ENCODE assay signal across 11 cellular contexts in genomic region chr12:114479831-114480230, GRCh38.
A peak's percentile ranks its signal among the peaks of the same experiment; 100 is the strongest.
DNase-seq lines count a peak whose midpoint lies in the region; TF ChIP-seq lines count a peak whose summit lies in the region.
"Had no signal": no experiment of that assay in that cellular context is flagged by ENCODE, and none has a peak within 500 bp of the region (broad histone marks: within the 10 kb centered on the region; RNA-seq: fewer than 3 reads in every experiment).

No MANE protein-coding gene starts in this region.

- no peak overlapping the region for H3K27ac Mint-ChIP-seq in endothelial cell (ENCODE audit: unreplicated experiment)
- H3K27ac Mint-ChIP-seq in mesothelial cell of epicardium = no peak overlapping the region
- H3K27ac Mint-ChIP-seq: activated CD8-positive, alpha-beta T cell treated with anti-CD3 and anti-CD28 coated beads, Interleukin-2, amount 10 ng/mL, durations not matched to agents 7 days and 5 days had no signal

- H3K9me3 Mint-ChIP-seq in endothelial cell (ENCODE audit: unreplicated experiment) = no peaks in the 10 kb centered on the region
- peaks cover 4% of the 10 kb centered on the region for H3K9me3 Mint-ChIP-seq in mesothelial cell of epicardium

- no peaks in the 10 kb centered on the region for H3K4me1 ChIP-seq in HEK293 (ENCODE audit: control insufficient read depth, insufficient read depth, low read length)

- peaks cover 22% of the 10 kb centered on the region for H3K4me1 Mint-ChIP-seq in endothelial cell (ENCODE audit: unreplicated experiment)
- peaks cover 11% of the 10 kb centered on the region for H3K4me1 Mint-ChIP-seq in mesothelial cell of epicardium

- H3K27me3 Mint-ChIP-seq in endothelial cell (ENCODE audit: unreplicated experiment) (peaks cover 23% of the 10 kb centered on the region), mesothelial cell of epicardium (ENCODE audit: low read depth) (peaks cover 93% of the 10 kb centered on the region)

- CTCF ChIA-PET in HEK293 (lab: Yijun Ruan, JAX) (interaction anchor here (0.6 to 1.5 kb wide), 4 partner anchors 29 to 502 kb away, joined by 3 to 4 read pairs (median 3); no protein-coding TSS in a partner anchor), GM10248 (lab: Yijun Ruan, JAX) (no interaction called here)

- TF ChIP-seq CTCF in AG09309 (IDR thresholded peaks at IDR 0.05; ENCODE audit: control insufficient read depth, insufficient read depth, low read depth, low read length, missing control alignments) (no peak), HEK293 (tag by site-specific recombination; IDR thresholded peaks at IDR 0.05) (no peak), endothelial cell (IDR thresholded peaks at IDR 0.05; ENCODE audit: unreplicated experiment) (no peak), mesothelial cell of epicardium (IDR thresholded peaks at IDR 0.05; ENCODE audit: unreplicated experiment) (no peak), GM10248 (IDR thresholded peaks at IDR 0.05; ENCODE audit: control extremely low read depth, extremely low read depth, low read depth, missing control alignments) (no peak)

- H3K36me3 ChIP-seq in HEK293 (ENCODE audit: control insufficient read depth in 2 of 2, insufficient read depth in 1 of 2, low read length in 2 of 2) = no peaks in the 10 kb centered on the region
- H3K36me3 ChIP-seq: MG63 had no signal

- peak overlapping the region; percentile 83 for H3K4me3 Mint-ChIP-seq in endothelial cell (ENCODE audit: unreplicated experiment)
- H3K4me3 Mint-ChIP-seq in mesothelial cell of epicardium = peak overlapping the region; percentile 73
- H3K4me3 Mint-ChIP-seq: activated CD8-positive, alpha-beta T cell treated with anti-CD3 and anti-CD28 coated beads, Interleukin-2, amount 10 ng/mL, durations not matched to agents 7 days and 5 days had no signal

- H3K4me3 ChIP-seq in AG09309 (ENCODE audit: control insufficient read depth, low read depth, low read length) (peak overlapping the region; percentile 42), HEK293 (ENCODE audit: low read depth, low read length) (peak overlapping the region; percentile 18)

- DNase-seq in AG09309 (ENCODE audit: low read depth) (no peak), endothelial cell (ENCODE audit: low spot score) (no peak), mesothelial cell of epicardium (ENCODE audit: low spot score in 2 of 2, unreplicated experiment in 2 of 2) (no peak), SIG-M5 (lab: John Stamatoyannopoulos, UW) (no peak), AG08396 (ENCODE audit: low spot score) (no peak), GM10248 (ENCODE audit: extremely low spot score) (no peak)
- no peak for DNase-seq in stimulated activated CD4-positive, alpha-beta T cell treated with anti-CD3 and anti-CD28 coated beads, Interleukin-4, amount 100 ng/mL, for 24 hours
- DNase-seq: activated CD8-positive, alpha-beta T cell treated with anti-CD3 and anti-CD28 coated beads, Interleukin-2, amount 10 ng/mL, durations not matched to agents 7 days and 5 days; effector CD8-positive, alpha-beta T cell; MG63 had no signal

- H3K27ac ChIP-seq in HEK293 (ENCODE audit: extremely low read depth, low read depth, low read length) = no peak overlapping the region

- no peaks in the 10 kb centered on the region for H3K9me3 ChIP-seq in HEK293 (ENCODE audit: control insufficient read depth, insufficient read depth, low read depth, low read length)
- H3K9me3 ChIP-seq: MG63 had no signal

- H3K36me3 Mint-ChIP-seq in endothelial cell (ENCODE audit: low read depth, unreplicated experiment) = no peaks in the 10 kb centered on the region
- H3K36me3 Mint-ChIP-seq in mesothelial cell of epicardium = no peaks in the 10 kb centered on the region

- POLR2A ChIA-PET in HEK293 (lab: Yijun Ruan, JAX) (no interaction called here), GM10248 (lab: Yijun Ruan, JAX) (no interaction called here)

TF ChIP-seq in HEK293, 187 proteins besides CTCF, POLR2A, EP300 and RAD21 (continues in another document):
- TF ChIP-seq ZNF114 (tag by site-specific recombination; IDR thresholded peaks at IDR 0.05) = no peak
- no peak for TF ChIP-seq REST (tag by site-specific recombination; IDR thresholded peaks at IDR 0.05)
- no peak for TF ChIP-seq ZSCAN4 (tag by site-specific recombination; IDR thresholded peaks at IDR 0.05)
- no peak for TF ChIP-seq ZNF701 (tag by site-specific recombination; IDR thresholded peaks at IDR 0.05)
- peak; percentile 80 for TF ChIP-seq ZBTB17 (tag by site-specific recombination; IDR thresholded peaks at IDR 0.05)
- TF ChIP-seq ZFP69B (tag by site-specific recombination; IDR thresholded peaks at IDR 0.05) = peak; percentile 89
- TF ChIP-seq ZNF221 (tag by site-specific recombination; IDR thresholded peaks at IDR 0.05; ENCODE audit: borderline replicate concordance) = no peak
- no peak for TF ChIP-seq ZSCAN18 (tag by site-specific recombination; IDR thresholded peaks at IDR 0.05)
- no peak for TF ChIP-seq ZNF785 (tag by site-specific recombination; IDR thresholded peaks at IDR 0.05)
- TF ChIP-seq KLF7 (tag by site-specific recombination; IDR thresholded peaks at IDR 0.05; ENCODE audit: borderline replicate concordance) = no peak
- TF ChIP-seq ZNF791 (tag by site-specific recombination; IDR thresholded peaks at IDR 0.05) = no peak
- no peak for TF ChIP-seq ZNF266 (tag by site-specific recombination; IDR thresholded peaks at IDR 0.05; ENCODE audit: low read depth)
- TF ChIP-seq ZNF521 (tag by site-specific recombination; IDR thresholded peaks at IDR 0.05) = no peak
- peak; percentile 35; the same call in 1 of the 2 replicates for TF ChIP-seq ZNF398 (tag by site-specific recombination; IDR thresholded peaks at IDR 0.05)
